11 cellular contexts compared by ENCODE assay signal in genomic region chr12:96501908-96502307, GRCh38. TPM values are rescaled to one million over a fixed set of nuclear protein-coding genes. Genes with fewer than 3 reads are reported as not detected.
DNase-seq lines count a peak whose midpoint lies in the region; ATAC-seq, FAIRE-seq and TF ChIP-seq lines count a peak whose summit lies in the region.
"Had no signal": no experiment of that assay in that cellular context is flagged by ENCODE, and none has a peak within 500 bp of the region (broad histone marks: within the 10 kb centered on the region; RNA-seq: fewer than 3 reads in every experiment).

No MANE protein-coding gene starts in this region.

- no peak for FAIRE-seq in kidney (lab: Jason Lieb, UNC)

- ATAC-seq in activated B cell treated with CpG ODN at 0.5 μM for 24 hours (ENCODE audit: low read depth) (no peak), upper lobe of right lung (no peak)

- TF ChIP-seq CTCF in right atrium auricular region (IDR thresholded peaks at IDR 0.05) (no peak), activated B cell treated with CpG ODN at 0.5 μM for 24 hours (IDR thresholded peaks at IDR 0.05) (no peak), kidney (IDR thresholded peaks at IDR 0.05; ENCODE audit: borderline replicate concordance, extremely low read depth, insufficient read depth) (no peak), upper lobe of right lung (IDR thresholded peaks at IDR 0.05) (no peak)

- intact Hi-C loops in cardiac septum (cut with DNase I) (loop anchor here (5.0 kb wide), 1 partner anchor 55 kb away; no protein-coding TSS in a partner anchor), activated B cell treated with CpG ODN at 0.5 μM for 24 hours (cut with micrococcal nuclease) (loop anchor here (1.0 kb wide), 1 partner anchor 13 kb away; the partner anchor contains the start of gene CFAP54), kidney (cut with DNase I) (no loop called here), upper lobe of right lung (cut with DNase I) (no loop called here)

- H3K9me3 Mint-ChIP-seq in activated B cell treated with CpG ODN at 0.5 μM for 24 hours: no peaks in the 10 kb centered on the region

- H3K9me3 ChIP-seq in right atrium auricular region (no peaks in the 10 kb centered on the region), kidney (ENCODE audit: control insufficient read depth in 1 of 2, low read length in 2 of 2) (no peaks in the 10 kb centered on the region), upper lobe of right lung (no peaks in the 10 kb centered on the region)

- CTCF ChIA-PET in activated B cell treated with CpG ODN at 0.5 μM for 24 hours (lab: Charles Lee): interaction anchor here (0.9 to 1.1 kb wide), 2 partner anchors 12 to 102 kb away, joined by 3 read pairs; partner anchors contain the start of genes CDK17 and CFAP54

- H3K9ac ChIP-seq in kidney (ENCODE audit: low read length in 2 of 2): no peak overlapping the region

- H3K27me3 ChIP-seq in right atrium auricular region (no peaks in the 10 kb centered on the region), upper lobe of right lung (no peaks in the 10 kb centered on the region)

- H3K4me1 ChIP-seq in right atrium auricular region: peaks cover 0 to 18% of the 10 kb centered on the region in 2 donors
- peaks cover 2 to 4% of the 10 kb centered on the region in 2 donors for H3K4me1 ChIP-seq in kidney (ENCODE audit: control insufficient read depth in 1 of 2, insufficient read depth in 1 of 2, low read depth in 1 of 2, low read length in 2 of 2)
- peaks cover 17% of the 10 kb centered on the region for H3K4me1 ChIP-seq in upper lobe of right lung

- H3K36me3 ChIP-seq in right atrium auricular region: no peaks in the 10 kb centered on the region
- H3K36me3 ChIP-seq in kidney (ENCODE audit: control insufficient read depth in 1 of 2, insufficient read depth in 2 of 2, low read length in 2 of 2): no peaks in the 10 kb centered on the region
- no peaks in the 10 kb centered on the region for H3K36me3 ChIP-seq in upper lobe of right lung

- H3K27ac ChIP-seq in right atrium auricular region: peak overlapping the region; percentile 57 to 69
- H3K27ac ChIP-seq in kidney (ENCODE audit: low read depth in 2 of 2, low read length in 2 of 2): peak overlapping the region; percentile 64 to 84
- peak overlapping the region; percentile 83 for H3K27ac ChIP-seq in upper lobe of right lung

- H3K4me3 Mint-ChIP-seq in activated B cell treated with CpG ODN at 0.5 μM for 24 hours: no peak overlapping the region
- H3K4me3 Mint-ChIP-seq: neural crest cell had no signal

- H3K36me3 Mint-ChIP-seq in activated B cell treated with CpG ODN at 0.5 μM for 24 hours (ENCODE audit: low read depth): no peaks in the 10 kb centered on the region

- H3K27me3 Mint-ChIP-seq in activated B cell treated with CpG ODN at 0.5 μM for 24 hours: no peaks in the 10 kb centered on the region

- H3K27ac Mint-ChIP-seq in activated B cell treated with CpG ODN at 0.5 μM for 24 hours: peak overlapping the region; percentile 55

- POLR2A ChIA-PET in activated B cell treated with CpG ODN at 0.5 μM for 24 hours (lab: Charles Lee): interaction anchor here (1.1 to 2.2 kb wide), 3 partner anchors 15 to 102 kb away, joined by 3 to 12 read pairs (median 3); partner anchors contain the start of gene CDK17

- no peak for DNase-seq in right atrium auricular region (ENCODE audit: low spot score)
- no peak for DNase-seq in cardiac septum (ENCODE audit: low spot score)
- DNase-seq in activated B cell treated with CpG ODN at 0.5 μM for 24 hours: no peak
- no peak for DNase-seq in kidney
- DNase-seq in upper lobe of right lung: no peak
- DNase-seq in COLO829 (ENCODE audit: low spot score): no peak
- no peak for DNase-seq in NCI-H345 (lab: John Stamatoyannopoulos, UW)
- no peak for DNase-seq in AG08395 (ENCODE audit: low spot score)
- DNase-seq: foreskin fibroblast, NCI-H2029 had no signal

- peaks cover 32% of the 10 kb centered on the region for H3K4me1 Mint-ChIP-seq in activated B cell treated with CpG ODN at 0.5 μM for 24 hours

- no peak overlapping the region for H3K4me3 ChIP-seq in right atrium auricular region
- H3K4me3 ChIP-seq in kidney (ENCODE audit: low read length in 2 of 2): no peak overlapping the region
- H3K4me3 ChIP-seq in upper lobe of right lung: no peak overlapping the region

RNA-seq across cellular contexts. Expression of gene CFAP54, which starts 12.5 kb away (rescaled TPM):
- total RNA-seq in right atrium auricular region (under 1 TPM in 1 of 2 donors, not detected in 1; 0.28 TPM), cardiac septum (0.48 TPM), activated B cell treated with CpG ODN at 0.5 μM for 24 hours (0.44 and 0.64 TPM in 2 replicates), kidney (6.6 TPM), upper lobe of right lung (0.75 TPM)
- polyA plus RNA-seq in kidney (ENCODE audit: insufficient read depth, low read depth, low replicate concordance): 0.13 TPM

Comparison
In these comparisons a context has a peak if more than half of its experiments do, and no peak if none do; other contexts are left out.
1. intact Hi-C loops: an anchor here in cardiac septum (5.0 kb wide) and activated B cell treated with CpG ODN at 0.5 μM for 24 hours (1.0 kb wide); none called in kidney and upper lobe of right lung.